ENCODE assay signal across 8 cellular contexts in the genomic region with DNA sequence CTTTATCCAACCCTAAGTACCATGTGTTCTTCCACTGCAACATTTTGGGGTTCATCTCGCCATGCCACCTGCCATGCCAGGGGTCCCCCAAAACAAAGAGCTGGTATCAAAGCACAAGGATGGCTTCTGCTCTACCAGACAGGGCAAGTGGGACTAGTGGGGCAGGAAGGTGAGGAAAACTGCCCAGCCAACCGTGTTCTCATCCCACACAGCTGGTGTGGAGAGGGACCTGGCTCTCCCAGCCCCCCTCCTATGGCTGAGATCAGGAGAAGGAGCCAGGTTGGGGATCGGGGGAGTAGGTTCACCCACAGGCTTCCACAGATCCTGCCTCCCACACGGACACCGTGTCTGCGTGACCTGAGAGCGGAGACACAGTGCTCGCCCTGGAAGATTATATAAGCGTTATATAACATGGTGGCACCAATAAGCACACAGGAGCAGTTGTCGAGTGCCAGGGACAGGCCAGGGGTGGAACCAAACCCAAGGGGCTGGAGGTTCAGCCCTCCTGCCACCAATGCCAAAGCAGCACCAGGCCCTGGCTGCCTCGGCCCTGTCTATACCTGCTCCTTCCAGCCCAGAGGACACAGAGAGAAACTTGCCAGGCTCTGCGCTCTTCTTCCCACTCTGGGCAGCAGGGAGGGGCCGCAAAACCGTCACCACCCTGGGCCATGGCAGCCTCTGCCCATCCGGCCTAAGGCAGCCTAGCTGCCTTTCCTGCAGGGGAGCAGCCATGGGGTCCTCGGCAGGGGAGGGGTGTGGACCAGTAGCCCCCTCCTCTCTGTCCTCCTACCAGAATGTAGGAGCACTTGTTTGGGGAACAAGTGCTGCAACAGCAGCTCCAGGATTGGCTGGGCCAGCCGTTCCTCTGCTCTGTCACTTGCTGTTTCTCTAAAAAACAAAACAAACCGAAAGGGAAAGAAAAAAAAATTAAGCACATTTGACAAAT. TPM values are rescaled to one million over a fixed set of nuclear protein-coding genes. Genes with fewer than 3 reads are reported as not detected.
A peak's percentile ranks its signal among the peaks of the same experiment; 100 is the strongest.
DNase-seq lines count a peak whose midpoint lies in the region; ATAC-seq and TF ChIP-seq lines count a peak whose summit lies in the region.

No MANE protein-coding gene starts in this region.

- POLR2A ChIA-PET in activated B cell treated with CpG ODN at 0.5 μM for 24 hours (lab: Charles Lee) = interaction anchor here (0.8 to 17.4 kb wide), 6 partner anchors 9 to 70 kb away, joined by 4 to 547 read pairs (median 6); no protein-coding TSS in a partner anchor

- H3K4me1 Mint-ChIP-seq in activated B cell treated with CpG ODN at 0.5 μM for 24 hours = peaks cover 84% of the 10 kb centered on the region
- peaks cover 80 to 84% of the 10 kb centered on the region in 2 donors for H3K4me1 Mint-ChIP-seq in natural killer cell

- no peaks in the 10 kb centered on the region for H3K4me1 ChIP-seq in ES-I3 (ENCODE audit: insufficient read depth, low read length)

- H3K27ac Mint-ChIP-seq in activated B cell treated with CpG ODN at 0.5 μM for 24 hours = peak overlapping the region; percentile 86
- peak overlapping the region in 1 of 2 donors; percentile 37 for H3K27ac Mint-ChIP-seq in natural killer cell

- H3K4me3 Mint-ChIP-seq in activated B cell treated with CpG ODN at 0.5 μM for 24 hours (peak overlapping the region; percentile 91), natural killer cell (peak overlapping the region; percentile 94)

- H3K36me3 ChIP-seq in ES-I3 (ENCODE audit: insufficient read depth, low read length) = no peaks in the 10 kb centered on the region

- H3K9me3 Mint-ChIP-seq in activated B cell treated with CpG ODN at 0.5 μM for 24 hours (no peaks in the 10 kb centered on the region), natural killer cell (no peaks in the 10 kb centered on the region)

- DNase-seq in activated B cell treated with CpG ODN at 0.5 μM for 24 hours (no peak), epithelial cell of proximal tubule (ENCODE audit: low read depth) (no peak), natural killer cell (peak; percentile 31), NCI-H1417 (lab: John Stamatoyannopoulos, UW) (no peak), 8988T (no peak), NCI-H345 treated with DMSO at 0.1 percent for 48 hours (lab: John Stamatoyannopoulos, UW; ENCODE audit: unreplicated experiment) (no peak), NCI-H524 (lab: John Stamatoyannopoulos, UW) (no peak)

- H3K9me3 ChIP-seq in ES-I3 (ENCODE audit: control insufficient read depth, insufficient read depth, low read length) = no peaks in the 10 kb centered on the region

- H3K27me3 Mint-ChIP-seq in activated B cell treated with CpG ODN at 0.5 μM for 24 hours (no peaks in the 10 kb centered on the region), natural killer cell (ENCODE audit: low read depth in 2 of 2) (no peaks in the 10 kb centered on the region)

- H3K4me3 ChIP-seq in epithelial cell of proximal tubule (ENCODE audit: low read depth, low read length) = peak overlapping the region; percentile 91

- intact Hi-C loops in activated B cell treated with CpG ODN at 0.5 μM for 24 hours (cut with micrococcal nuclease) = loop anchor here (2.0 to 5.0 kb wide), 2 partner anchors 15 to 115 kb away; partner anchors contain the start of gene CD46
- intact Hi-C loops in natural killer cell (cut with micrococcal nuclease) = loop anchor here (2.0 kb wide), 1 partner anchor 69 kb away; no protein-coding TSS in a partner anchor

- TF ChIP-seq CTCF in activated B cell treated with CpG ODN at 0.5 μM for 24 hours (IDR thresholded peaks at IDR 0.05) (no peak), epithelial cell of proximal tubule (conservative IDR thresholded peaks at IDR 0.05; ENCODE audit: low read depth, low read length) (no peak), natural killer cell (IDR thresholded peaks at IDR 0.05) (no peak)

- H3K36me3 Mint-ChIP-seq in activated B cell treated with CpG ODN at 0.5 μM for 24 hours (ENCODE audit: low read depth) (peaks cover 39% of the 10 kb centered on the region), natural killer cell (no peaks in the 10 kb centered on the region)

- CTCF ChIA-PET in activated B cell treated with CpG ODN at 0.5 μM for 24 hours (lab: Charles Lee) = interaction anchor here (1.1 to 17.8 kb wide), 8 partner anchors 18 to 95 kb away, joined by 3 to 397 read pairs (median 14); no protein-coding TSS in a partner anchor

- H3K9ac ChIP-seq in ES-I3 (ENCODE audit: low read depth, low read length) = peak overlapping the region; percentile 73; the same call in 1 of the 2 replicates

- ATAC-seq in activated B cell treated with CpG ODN at 0.5 μM for 24 hours (ENCODE audit: low read depth) (no peak), natural killer cell (peak; percentile 24 to 40 (median 30))

RNA-seq across cellular contexts. Expression of gene CD34, which starts 43.5 kb away (rescaled TPM):
- total RNA-seq in activated B cell treated with CpG ODN at 0.5 μM for 24 hours = not detected in 2 replicates
- total RNA-seq in epithelial cell of proximal tubule = under 0.01 TPM in 1 of 2 replicates, not detected in the other
- under 1 TPM in 2 of 3 donors, not detected in 1; 0.14 to 0.30 TPM for total RNA-seq in natural killer cell
